In the genomic region with DNA sequence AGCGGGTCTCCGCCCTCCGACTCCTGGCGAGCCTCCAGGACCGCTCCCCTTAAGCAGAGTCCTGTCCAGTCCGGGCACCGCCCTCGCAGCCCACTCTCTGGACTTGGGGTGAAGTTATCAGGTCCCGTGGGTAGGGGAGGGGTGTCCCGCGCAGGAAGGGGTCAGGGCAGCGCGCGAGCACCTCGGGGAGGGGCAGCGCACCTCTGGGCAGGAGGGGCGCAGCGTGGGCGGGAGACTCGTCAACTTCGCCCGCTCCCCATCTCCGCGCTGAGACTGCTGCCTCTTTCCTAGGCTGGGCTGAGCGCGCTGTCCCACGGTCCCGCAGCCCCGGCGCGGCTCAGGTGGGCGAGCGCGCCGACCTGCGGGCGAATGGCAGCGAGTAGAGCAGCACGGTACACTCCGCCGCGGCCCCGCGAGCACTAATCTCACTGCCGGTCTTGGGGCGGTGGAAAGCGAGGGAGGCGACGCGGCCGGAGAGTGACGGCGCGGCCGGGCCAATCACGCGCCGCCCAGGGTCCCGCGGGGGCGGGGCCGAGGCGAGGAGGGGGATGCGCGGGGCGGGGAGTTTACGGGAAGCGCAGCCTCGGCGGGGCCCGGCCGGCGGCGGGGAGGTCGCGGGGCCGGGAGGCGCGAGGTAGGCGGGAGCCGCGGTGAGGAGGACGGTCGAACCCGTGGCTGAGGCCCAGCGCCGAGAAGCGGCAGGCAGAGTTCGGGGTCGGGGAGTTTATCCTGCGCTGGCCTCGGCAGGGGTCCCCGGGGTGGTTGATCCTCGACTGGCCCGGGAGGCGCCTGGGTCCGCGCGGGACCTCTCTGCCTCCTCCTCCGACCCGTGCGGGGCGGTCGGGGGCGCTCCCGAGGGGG, we compare ENCODE assay signal across 1 cellular context.
A peak's percentile ranks its signal among the peaks of the same experiment; 100 is the strongest.
TF ChIP-seq lines count a peak whose summit lies in the region.

Gene MAN1A1 (minus strand): TSS at position 421 of the 861 bp plus-strand sequence. CDS start 696 bp downstream, outside the sequence.

TF ChIP-seq in HepG2, 621 proteins besides CTCF, POLR2A, EP300 and RAD21 (continued from another document and continues in another):
- TF ChIP-seq, protein P1, sequence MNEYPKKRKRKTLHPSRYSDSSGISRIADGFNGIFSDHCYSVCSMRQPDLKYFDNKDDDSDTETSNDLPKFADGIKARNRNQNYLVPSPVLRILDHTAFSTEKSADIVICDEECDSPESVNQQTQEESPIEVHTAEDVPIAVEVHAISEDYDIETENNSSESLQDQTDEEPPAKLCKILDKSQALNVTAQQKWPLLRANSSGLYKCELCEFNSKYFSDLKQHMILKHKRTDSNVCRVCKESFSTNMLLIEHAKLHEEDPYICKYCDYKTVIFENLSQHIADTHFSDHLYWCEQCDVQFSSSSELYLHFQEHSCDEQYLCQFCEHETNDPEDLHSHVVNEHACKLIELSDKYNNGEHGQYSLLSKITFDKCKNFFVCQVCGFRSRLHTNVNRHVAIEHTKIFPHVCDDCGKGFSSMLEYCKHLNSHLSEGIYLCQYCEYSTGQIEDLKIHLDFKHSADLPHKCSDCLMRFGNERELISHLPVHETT (CRISPR knock-in tag; conservative IDR thresholded peaks at IDR 0.05) = no peak; the same call in 1 of the 2 replicates
- TF ChIP-seq SRSF4 (IDR thresholded peaks at IDR 0.05; ENCODE audit: low read depth, low read length, poor library complexity, severe bottlenecking) (peak; percentile 59), ZNF749 (CRISPR knock-in tag; IDR thresholded peaks at IDR 0.05; ENCODE audit: borderline replicate concordance) (peak; percentile 94; the same call in 1 of the 2 replicates), RORA (CRISPR knock-in tag; IDR thresholded peaks at IDR 0.05) (no peak), ZNF441 (CRISPR knock-in tag; IDR thresholded peaks at IDR 0.05; ENCODE audit: borderline replicate concordance) (peak; percentile 70), ZNF451 (CRISPR knock-in tag; IDR thresholded peaks at IDR 0.05) (peak; percentile 95), CEBPZ (IDR thresholded peaks at IDR 0.05; ENCODE audit: low read length) (no peak), TGIF2 (CRISPR knock-in tag; IDR thresholded peaks at IDR 0.05) (peak; percentile 91), ATF5 (CRISPR knock-in tag; IDR thresholded peaks at IDR 0.05; ENCODE audit: low read depth) (peak; percentile 95), ZNF570 (CRISPR knock-in tag; IDR thresholded peaks at IDR 0.05; ENCODE audit: borderline replicate concordance) (peak; percentile 26; the same call in 1 of the 2 replicates), ZNF572 (CRISPR knock-in tag; IDR thresholded peaks at IDR 0.05) (peak; percentile 99), ATF7-NPFF (CRISPR knock-in tag; IDR thresholded peaks at IDR 0.05; ENCODE audit: low read depth) (peak; percentile 99), SPEN (CRISPR knock-in tag; IDR thresholded peaks at IDR 0.05; ENCODE audit: low read depth) (peak; percentile 93), ZNF263 (CRISPR knock-in tag; IDR thresholded peaks at IDR 0.05) (peak; percentile 69), GABPA (IDR thresholded peaks at IDR 0.05; ENCODE audit: low read depth, low read length) (no peak), GABPA (CRISPR knock-in tag; IDR thresholded peaks at IDR 0.05; ENCODE audit: low read depth) (no peak), ATM (IDR thresholded peaks at IDR 0.05; ENCODE audit: borderline replicate concordance) (no peak), ISX (CRISPR knock-in tag; conservative IDR thresholded peaks at IDR 0.05) (peak; percentile 75; the same call in 1 of the 2 replicates), ZMYM2 (CRISPR knock-in tag; IDR thresholded peaks at IDR 0.05) (no peak), GPN1 (CRISPR knock-in tag; IDR thresholded peaks at IDR 0.05; ENCODE audit: borderline replicate concordance) (0 out of 2 replicates have a peak, but pooled peaks have one; percentile 21), HNF1B (CRISPR knock-in tag; IDR thresholded peaks at IDR 0.05) (peak; percentile 81), REST (IDR thresholded peaks at IDR 0.05; ENCODE audit: borderline replicate concordance in 1 of 2, low read depth in 1 of 2, low read length in 2 of 2) (peak in 1 of 2 experiments; percentile 85; a peak in 2 of 4 replicates), SSRP1 (CRISPR knock-in tag; IDR thresholded peaks at IDR 0.05) (no peak), SOX6 (IDR thresholded peaks at IDR 0.05) (no peak), SOX6 (CRISPR knock-in tag; IDR thresholded peaks at IDR 0.05) (peak; percentile 69)
- TF ChIP-seq, protein P2, sequence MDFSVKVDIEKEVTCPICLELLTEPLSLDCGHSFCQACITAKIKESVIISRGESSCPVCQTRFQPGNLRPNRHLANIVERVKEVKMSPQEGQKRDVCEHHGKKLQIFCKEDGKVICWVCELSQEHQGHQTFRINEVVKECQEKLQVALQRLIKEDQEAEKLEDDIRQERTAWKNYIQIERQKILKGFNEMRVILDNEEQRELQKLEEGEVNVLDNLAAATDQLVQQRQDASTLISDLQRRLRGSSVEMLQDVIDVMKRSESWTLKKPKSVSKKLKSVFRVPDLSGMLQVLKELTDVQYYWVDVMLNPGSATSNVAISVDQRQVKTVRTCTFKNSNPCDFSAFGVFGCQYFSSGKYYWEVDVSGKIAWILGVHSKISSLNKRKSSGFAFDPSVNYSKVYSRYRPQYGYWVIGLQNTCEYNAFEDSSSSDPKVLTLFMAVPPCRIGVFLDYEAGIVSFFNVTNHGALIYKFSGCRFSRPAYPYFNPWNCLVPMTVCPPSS (IDR thresholded peaks at IDR 0.05) = no peak
- TF ChIP-seq, protein P3, sequence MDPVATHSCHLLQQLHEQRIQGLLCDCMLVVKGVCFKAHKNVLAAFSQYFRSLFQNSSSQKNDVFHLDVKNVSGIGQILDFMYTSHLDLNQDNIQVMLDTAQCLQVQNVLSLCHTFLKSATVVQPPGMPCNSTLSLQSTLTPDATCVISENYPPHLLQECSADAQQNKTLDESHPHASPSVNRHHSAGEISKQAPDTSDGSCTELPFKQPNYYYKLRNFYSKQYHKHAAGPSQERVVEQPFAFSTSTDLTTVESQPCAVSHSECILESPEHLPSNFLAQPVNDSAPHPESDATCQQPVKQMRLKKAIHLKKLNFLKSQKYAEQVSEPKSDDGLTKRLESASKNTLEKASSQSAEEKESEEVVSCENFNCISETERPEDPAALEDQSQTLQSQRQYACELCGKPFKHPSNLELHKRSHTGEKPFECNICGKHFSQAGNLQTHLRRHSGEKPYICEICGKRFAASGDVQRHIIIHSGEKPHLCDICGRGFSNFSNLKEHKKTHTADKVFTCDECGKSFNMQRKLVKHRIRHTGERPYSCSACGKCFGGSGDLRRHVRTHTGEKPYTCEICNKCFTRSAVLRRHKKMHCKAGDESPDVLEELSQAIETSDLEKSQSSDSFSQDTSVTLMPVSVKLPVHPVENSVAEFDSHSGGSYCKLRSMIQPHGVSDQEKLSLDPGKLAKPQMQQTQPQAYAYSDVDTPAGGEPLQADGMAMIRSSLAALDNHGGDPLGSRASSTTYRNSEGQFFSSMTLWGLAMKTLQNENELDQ (CRISPR knock-in tag; IDR thresholded peaks at IDR 0.05; ENCODE audit: borderline replicate concordance) = no peak
- TF ChIP-seq, protein P4, sequence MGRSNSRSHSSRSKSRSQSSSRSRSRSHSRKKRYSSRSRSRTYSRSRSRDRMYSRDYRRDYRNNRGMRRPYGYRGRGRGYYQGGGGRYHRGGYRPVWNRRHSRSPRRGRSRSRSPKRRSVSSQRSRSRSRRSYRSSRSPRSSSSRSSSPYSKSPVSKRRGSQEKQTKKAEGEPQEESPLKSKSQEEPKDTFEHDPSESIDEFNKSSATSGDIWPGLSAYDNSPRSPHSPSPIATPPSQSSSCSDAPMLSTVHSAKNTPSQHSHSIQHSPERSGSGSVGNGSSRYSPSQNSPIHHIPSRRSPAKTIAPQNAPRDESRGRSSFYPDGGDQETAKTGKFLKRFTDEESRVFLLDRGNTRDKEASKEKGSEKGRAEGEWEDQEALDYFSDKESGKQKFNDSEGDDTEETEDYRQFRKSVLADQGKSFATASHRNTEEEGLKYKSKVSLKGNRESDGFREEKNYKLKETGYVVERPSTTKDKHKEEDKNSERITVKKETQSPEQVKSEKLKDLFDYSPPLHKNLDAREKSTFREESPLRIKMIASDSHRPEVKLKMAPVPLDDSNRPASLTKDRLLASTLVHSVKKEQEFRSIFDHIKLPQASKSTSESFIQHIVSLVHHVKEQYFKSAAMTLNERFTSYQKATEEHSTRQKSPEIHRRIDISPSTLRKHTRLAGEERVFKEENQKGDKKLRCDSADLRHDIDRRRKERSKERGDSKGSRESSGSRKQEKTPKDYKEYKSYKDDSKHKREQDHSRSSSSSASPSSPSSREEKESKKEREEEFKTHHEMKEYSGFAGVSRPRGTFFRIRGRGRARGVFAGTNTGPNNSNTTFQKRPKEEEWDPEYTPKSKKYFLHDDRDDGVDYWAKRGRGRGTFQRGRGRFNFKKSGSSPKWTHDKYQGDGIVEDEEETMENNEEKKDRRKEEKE (IDR thresholded peaks at IDR 0.05) = no peak
- TF ChIP-seq, protein P5, sequence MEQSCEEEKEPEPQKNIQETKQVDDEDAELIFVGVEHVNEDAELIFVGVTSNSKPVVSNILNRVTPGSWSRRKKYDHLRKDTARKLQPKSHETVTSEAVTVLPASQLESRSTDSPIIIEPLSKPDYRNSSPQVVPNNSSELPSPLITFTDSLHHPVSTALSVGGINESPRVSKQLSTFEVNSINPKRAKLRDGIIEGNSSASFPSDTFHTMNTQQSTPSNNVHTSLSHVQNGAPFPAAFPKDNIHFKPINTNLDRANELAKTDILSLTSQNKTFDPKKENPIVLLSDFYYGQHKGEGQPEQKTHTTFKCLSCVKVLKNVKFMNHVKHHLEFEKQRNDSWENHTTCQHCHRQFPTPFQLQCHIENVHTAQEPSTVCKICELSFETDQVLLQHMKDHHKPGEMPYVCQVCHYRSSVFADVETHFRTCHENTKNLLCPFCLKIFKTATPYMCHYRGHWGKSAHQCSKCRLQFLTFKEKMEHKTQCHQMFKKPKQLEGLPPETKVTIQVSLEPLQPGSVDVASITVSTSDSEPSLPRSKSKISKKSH (CRISPR knock-in tag; IDR thresholded peaks at IDR 0.05; ENCODE audit: borderline replicate concordance) = peak; percentile 66; the same call in 1 of the 2 replicates
